ENCODE assay signal across 9 cellular contexts in genomic region chr14:95876769-95877490, GRCh38. TPM values are rescaled to one million over a fixed set of nuclear protein-coding genes. Genes with fewer than 3 reads are reported as not detected.
DNase-seq lines count a peak whose midpoint lies in the region; ATAC-seq and TF ChIP-seq lines count a peak whose summit lies in the region.
"Had no signal": no experiment of that assay in that cellular context is flagged by ENCODE, and none has a peak within 500 bp of the region (broad histone marks: within the 10 kb centered on the region; RNA-seq: fewer than 3 reads in every experiment).

TUNAR (plus strand) TSS chr14:95876832.

- H2BK5ac ChIP-seq in H9 (ENCODE audit: insufficient read length, low read length) = no peak within 1 kb of the TSS

- peaks cover 0 to 39% (median 18%) of the 10 kb centered on the region in 10 experiments; a peak in 17 of 20 replicates for H3K4me1 ChIP-seq in BLaER1 treated with 17β-estradiol and CSF1 and Interleukin-3, amounts not matched to agents 10 nM and 100 nM
- peaks cover 9% of the 10 kb centered on the region; the same call in 1 of the 2 replicates for H3K4me1 ChIP-seq in H9 (ENCODE audit: insufficient read depth, low read length)
- peaks cover 8% of the 10 kb centered on the region in 2 donors for H3K4me1 ChIP-seq in ascending aorta

- no peak within 1 kb of the TSS for H2BK20ac ChIP-seq in H9 (ENCODE audit: low read depth, low read length, poor library complexity, severe bottlenecking)

- H2BK120ac ChIP-seq in H9 (ENCODE audit: low read depth, low read length, poor library complexity, severe bottlenecking) = no peak within 1 kb of the TSS

- TF ChIP-seq CTCF in H9 (conservative IDR thresholded peaks at IDR 0.05) (no peak), ascending aorta (IDR thresholded peaks at IDR 0.05) (no peak)

- H3K27me3 ChIP-seq in BLaER1 treated with 17β-estradiol and CSF1 and Interleukin-3, amounts not matched to agents 10 nM and 100 nM = peaks cover 37 to 66% (median 53%) of the 10 kb centered on the region in 11 experiments
- H3K27me3 ChIP-seq in H9 (ENCODE audit: insufficient read depth, low read length) (no peaks in the 10 kb centered on the region; the same call in 1 of the 2 replicates), ascending aorta (peaks cover 9% of the 10 kb centered on the region)

- H4K20me1 ChIP-seq in BLaER1 treated with 17β-estradiol and CSF1 and Interleukin-3, amounts not matched to agents 10 nM and 100 nM = peaks cover 0 to 21% (median 0%) of the 10 kb centered on the region in 11 experiments; a peak in 5 of 22 replicates
- no peaks in the 10 kb centered on the region for H4K20me1 ChIP-seq in H9 (ENCODE audit: control insufficient read depth, insufficient read depth, insufficient read length)

- peak within 1 kb of the TSS; percentile 74 to 83 for H3K4me3 Mint-ChIP-seq in H9

- no peak within 1 kb of the TSS for H3T11ph ChIP-seq in H9 (ENCODE audit: low read length)

- H3K9me3 ChIP-seq in BLaER1 treated with 17β-estradiol and CSF1 and Interleukin-3, amounts not matched to agents 10 nM and 100 nM (replicated peaks in 1 of 11) = no peaks in the 10 kb centered on the region
- H3K9me3 ChIP-seq in H9 (ENCODE audit: control insufficient read depth, low read depth, low read length) (no peaks in the 10 kb centered on the region), ascending aorta (no peaks in the 10 kb centered on the region)

- H3K27ac ChIP-seq in BLaER1 treated with 17β-estradiol and CSF1 and Interleukin-3, amounts not matched to agents 10 nM and 100 nM = peak within 1 kb of the TSS in 4 of 11 experiments; percentile 16 to 58 (median 48); a peak in 5 of 22 replicates
- H3K27ac ChIP-seq in H9 (ENCODE audit: insufficient read length, low read depth, low read length) = no peak within 1 kb of the TSS
- no peak within 1 kb of the TSS for H3K27ac ChIP-seq in ascending aorta

- no peak within 1 kb of the TSS for H3K23ac ChIP-seq in H9 (ENCODE audit: insufficient read length, low read depth, low read length)

- no peak within 1 kb of the TSS for H4K91ac ChIP-seq in H9 (ENCODE audit: insufficient read length, low read depth, low read length)

- H3K18ac ChIP-seq in H9 (ENCODE audit: insufficient read length, low read depth, low read length) = peak within 1 kb of the TSS; percentile 77

- H4K8ac ChIP-seq in H9 (replicated peaks; ENCODE audit: insufficient read length, low read depth, low read length) = no peak within 1 kb of the TSS

- no peak within 1 kb of the TSS for H4K5ac ChIP-seq in H9 (ENCODE audit: insufficient read length, low read depth, low read length)

- no peak within 1 kb of the TSS for H2AFZ ChIP-seq in H9 (ENCODE audit: low read length)

- H3K36me3 Mint-ChIP-seq in H9 (ENCODE audit: insufficient read depth in 1 of 3, low read depth in 3 of 3) = peaks cover 0 to 11% (median 6%) of the 10 kb centered on the region in 3 experiments; a peak in 5 of 7 replicates

- peak within 1 kb of the TSS; percentile 58 to 82 (median 70) for H3K4me3 ChIP-seq in BLaER1 treated with 17β-estradiol and CSF1 and Interleukin-3, amounts not matched to agents 10 nM and 100 nM
- peak within 1 kb of the TSS; percentile 31 to 56 for H3K4me3 ChIP-seq in ascending aorta

- peak; percentile 49 for DNase-seq in H9
- no peak for DNase-seq in ascending aorta (ENCODE audit: low spot score in 2 of 2)
- peak; percentile 2 for DNase-seq in midbrain (lab: John Stamatoyannopoulos, UW)
- no peak for DNase-seq in superior temporal gyrus (ENCODE audit: extremely low spot score)
- DNase-seq in activated CD4-positive, CD25-positive, alpha-beta regulatory T cell treated with anti-CD3 and anti-CD28 coated beads, Interleukin-2, amount 50 U/mL, for 72 hours = no peak
- DNase-seq in islet precursor cell = no peak

- H3K79me1 ChIP-seq in H9 (ENCODE audit: insufficient read depth, low read depth, low read length, poor library complexity, severe bottlenecking) = peaks cover 2% of the 10 kb centered on the region

- peaks cover 2% of the 10 kb centered on the region; the same call in 1 of the 2 replicates for H3K79me2 ChIP-seq in H9 (ENCODE audit: insufficient read depth, low read length)

- H3K4me2 ChIP-seq in BLaER1 treated with 17β-estradiol and CSF1 and Interleukin-3, amounts not matched to agents 10 nM and 100 nM = peak within 1 kb of the TSS; percentile 100
- H3K4me2 ChIP-seq in H9 (ENCODE audit: insufficient read depth, insufficient read length, low read length) = peak within 1 kb of the TSS; percentile 90

- H3K14ac ChIP-seq in H9 (ENCODE audit: insufficient read depth, low read length) = peak within 1 kb of the TSS; percentile 75

- H3K23me2 ChIP-seq in H9 (ENCODE audit: insufficient read length, low read depth, low read length, poor library complexity, severe bottlenecking) = peaks cover 12% of the 10 kb centered on the region

- peak within 1 kb of the TSS in 1 of 3 experiments; percentile 49; a peak in 2 of 7 replicates for H3K27ac Mint-ChIP-seq in H9

- intact Hi-C loops in ascending aorta (cut with DNase I) = no loop called here

- WGBS in H9 (ENCODE audit: extremely low coverage, insufficient read length, low lambda C conversion rate) = no CpG with 5 or more reads among the region's 66 CpGs

- H2AK5ac ChIP-seq in H9 (ENCODE audit: insufficient read length, low read length) = no peak within 1 kb of the TSS

- H3K4me1 Mint-ChIP-seq in H9 = peaks cover 43 to 50% of the 10 kb centered on the region in 2 experiments

- ATAC-seq in GM18498 (IDR thresholded peaks at IDR 0.05; ENCODE audit: unreplicated experiment) = no peak

- peak within 1 kb of the TSS; percentile 45 to 79 (median 62) for H3K9ac ChIP-seq in BLaER1 treated with 17β-estradiol and CSF1 and Interleukin-3, amounts not matched to agents 10 nM and 100 nM
- peak within 1 kb of the TSS; percentile 21 for H3K9ac ChIP-seq in H9 (ENCODE audit: extremely low read depth, insufficient read length, low read length)

- no peak within 1 kb of the TSS for H3K56ac ChIP-seq in H9 (ENCODE audit: insufficient read length, low read depth, low read length)

- no peaks in the 10 kb centered on the region for H3K36me3 ChIP-seq in BLaER1 treated with 17β-estradiol and CSF1 and Interleukin-3, amounts not matched to agents 10 nM and 100 nM
- H3K36me3 ChIP-seq in ascending aorta = no peaks in the 10 kb centered on the region

- no peak within 1 kb of the TSS for H3K4ac ChIP-seq in H9 (ENCODE audit: low read depth, low read length)

- H2BK12ac ChIP-seq in H9 (ENCODE audit: insufficient read length, low read depth, low read length) = no peak within 1 kb of the TSS

- H3K9me3 Mint-ChIP-seq in H9 = no peaks in the 10 kb centered on the region

- no peak within 1 kb of the TSS for H2BK15ac ChIP-seq in H9 (ENCODE audit: low read depth, low read length)

- H3K27me3 Mint-ChIP-seq in H9 (ENCODE audit: low read depth) = peaks cover 21% of the 10 kb centered on the region

RNA-seq across cellular contexts. Expression of gene TUNAR, which starts in this region (rescaled TPM):
- total RNA-seq in H9 (2021) (25.6 and 26.2 TPM in 2 replicates), ascending aorta (not detected)
- total RNA-seq: omental fat pad had no signal

Comparison
In these comparisons a context has a peak if more than half of its experiments do, and no peak if none do; other contexts are left out.
1. RNA of gene TUNAR (total RNA-seq): 25.6 to 26.2 TPM in H9; not detected in ascending aorta (single experiment); every median in the first group is over 10 times any median in the second.
2. DNase-seq: peak in H9 (single experiment) and midbrain (single experiment); none in ascending aorta (0 of 2), superior temporal gyrus (single experiment), activated CD4-positive, CD25-positive, alpha-beta regulatory T cell treated with anti-CD3 and anti-CD28 coated beads, Interleukin-2, amount 50 U/mL, for 72 hours (single experiment) and islet precursor cell (single experiment).